ENCODE assay signal across 20 cellular contexts in the genomic region with DNA sequence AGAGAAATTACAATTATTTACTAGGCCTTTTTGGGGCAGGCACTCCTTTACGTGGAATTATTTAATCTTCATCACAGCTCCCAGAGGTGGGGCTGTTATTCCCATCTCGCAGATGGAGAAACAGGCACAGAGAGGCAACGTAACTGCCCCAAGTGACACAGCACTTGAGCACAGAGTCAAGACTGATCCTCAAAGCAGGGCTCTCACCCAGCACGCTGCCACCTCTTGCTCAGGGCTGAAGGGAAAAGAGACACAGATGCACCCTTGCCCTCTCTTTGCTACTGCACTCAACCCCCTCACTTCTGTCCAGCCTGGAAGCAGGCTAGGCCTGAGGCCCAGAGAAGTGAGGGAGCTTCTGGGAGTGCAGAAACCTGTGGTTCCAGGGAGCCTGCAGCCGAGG. TPM values are rescaled to one million over a fixed set of nuclear protein-coding genes. Genes with fewer than 3 reads are reported as not detected.
DNase-seq lines count a peak whose midpoint lies in the region; ATAC-seq and TF ChIP-seq lines count a peak whose summit lies in the region.
"Had no signal": no experiment of that assay in that cellular context is flagged by ENCODE, and none has a peak within 500 bp of the region (broad histone marks: within the 10 kb centered on the region; RNA-seq: fewer than 3 reads in every experiment).

No MANE protein-coding gene starts in this region.

- no peak overlapping the region for H3K4ac ChIP-seq in H9 (ENCODE audit: low read depth, low read length)

- H3K4me1 Mint-ChIP-seq in H9 (peaks cover 16 to 24% of the 10 kb centered on the region in 2 experiments), glutamatergic neuron (ENCODE audit: low read depth, unreplicated experiment) (peaks cover 50% of the 10 kb centered on the region)

- H3K9me3 ChIP-seq in H9 (ENCODE audit: control insufficient read depth, low read depth, low read length) (no peaks in the 10 kb centered on the region), WERI-Rb-1 (ENCODE audit: severe bottlenecking) (no peaks in the 10 kb centered on the region)
- H3K9me3 ChIP-seq: A549; BLaER1 treated with 17β-estradiol and CSF1 and Interleukin-3, amounts not matched to agents 10 nM and 100 nM; Caco-2 had no signal

- H3K9ac ChIP-seq in H9 (ENCODE audit: extremely low read depth, insufficient read length, low read length), result no peak overlapping the region
- H3K9ac ChIP-seq: BLaER1 treated with 17β-estradiol and CSF1 and Interleukin-3, amounts not matched to agents 10 nM and 100 nM had no signal

- no peak overlapping the region for H3K56ac ChIP-seq in H9 (ENCODE audit: insufficient read length, low read depth, low read length)

- no peak overlapping the region for H2BK15ac ChIP-seq in H9 (ENCODE audit: low read depth, low read length)

- no peak overlapping the region for H2BK20ac ChIP-seq in H9 (ENCODE audit: low read depth, low read length, poor library complexity, severe bottlenecking)

- no peak overlapping the region for H4K91ac ChIP-seq in H9 (ENCODE audit: insufficient read length, low read depth, low read length)

- H3K79me2 ChIP-seq in H9 (ENCODE audit: insufficient read depth, low read length), result no peaks in the 10 kb centered on the region

- H3K4me3 ChIP-seq in WERI-Rb-1 (ENCODE audit: low read depth, low read length), result no peak overlapping the region
- H3K4me3 ChIP-seq: A549; BLaER1 treated with 17β-estradiol and CSF1 and Interleukin-3, amounts not matched to agents 10 nM and 100 nM had no signal

- H3K14ac ChIP-seq in H9 (ENCODE audit: insufficient read depth, low read length), result no peak overlapping the region; the same call in 1 of the 2 replicates

- ATAC-seq in Right ventricle myocardium inferior, result no peak
- no peak for ATAC-seq in Right ventricle myocardium superior (ENCODE audit: poor library complexity)
- no peak for ATAC-seq in GM21423 (IDR thresholded peaks at IDR 0.05; ENCODE audit: unreplicated experiment)
- no peak for ATAC-seq in GM18520 (IDR thresholded peaks at IDR 0.05; ENCODE audit: unreplicated experiment)
- ATAC-seq: CD8-positive, alpha-beta T cell had no signal

- no peak overlapping the region for H2AFZ ChIP-seq in H9 (ENCODE audit: low read length)

- H3K27ac Mint-ChIP-seq in H9 (no peak overlapping the region), glutamatergic neuron (ENCODE audit: unreplicated experiment) (no peak overlapping the region)
- H3K27ac Mint-ChIP-seq: B cell; CD4-positive, alpha-beta T cell; CD8-positive, alpha-beta T cell had no signal

- no peaks in the 10 kb centered on the region for H3K79me1 ChIP-seq in H9 (ENCODE audit: insufficient read depth, low read depth, low read length, poor library complexity, severe bottlenecking)

- no peaks in the 10 kb centered on the region for H3K36me3 Mint-ChIP-seq in H9 (ENCODE audit: insufficient read depth in 1 of 3, low read depth in 3 of 3)
- no peaks in the 10 kb centered on the region for H3K36me3 Mint-ChIP-seq in glutamatergic neuron (ENCODE audit: unreplicated experiment)
- H3K36me3 Mint-ChIP-seq: CD8-positive, alpha-beta T cell had no signal

- H3K27me3 Mint-ChIP-seq in H9 (ENCODE audit: low read depth), result peaks cover 59% of the 10 kb centered on the region
- H3K27me3 Mint-ChIP-seq in glutamatergic neuron (ENCODE audit: unreplicated experiment), result peaks cover 15% of the 10 kb centered on the region

- H3K18ac ChIP-seq in H9 (ENCODE audit: insufficient read length, low read depth, low read length), result no peak overlapping the region

- no peak overlapping the region for H2BK12ac ChIP-seq in H9 (ENCODE audit: insufficient read length, low read depth, low read length)

- H3K27me3 ChIP-seq in H9 (ENCODE audit: insufficient read depth, low read length) (peaks cover 6% of the 10 kb centered on the region; the same call in 1 of the 2 replicates), WERI-Rb-1 (ENCODE audit: insufficient read depth, low read depth, severe bottlenecking) (no peaks in the 10 kb centered on the region)

- H3K23ac ChIP-seq in H9 (ENCODE audit: insufficient read length, low read depth, low read length), result no peak overlapping the region

- H2AK5ac ChIP-seq in H9 (ENCODE audit: insufficient read length, low read length), result no peak overlapping the region

- H4K20me1 ChIP-seq in H9 (ENCODE audit: control insufficient read depth, insufficient read depth, insufficient read length), result no peaks in the 10 kb centered on the region

- TF ChIP-seq CTCF in H9 (conservative IDR thresholded peaks at IDR 0.05) (no peak), WERI-Rb-1 (IDR thresholded peaks at IDR 0.05; ENCODE audit: low read depth, low read length) (no peak), glutamatergic neuron (IDR thresholded peaks at IDR 0.05; ENCODE audit: partially characterized antibody, unreplicated experiment) (no peak)

- H3K9me3 Mint-ChIP-seq in H9, result no peaks in the 10 kb centered on the region; a peak in 1 of 5 replicates
- peaks cover 15% of the 10 kb centered on the region for H3K9me3 Mint-ChIP-seq in glutamatergic neuron (ENCODE audit: unreplicated experiment)
- H3K9me3 Mint-ChIP-seq: CD4-positive, alpha-beta T cell; CD8-positive, alpha-beta T cell had no signal

- H3T11ph ChIP-seq in H9 (ENCODE audit: low read length), result no peak overlapping the region

- H3K4me2 ChIP-seq in H9 (ENCODE audit: insufficient read depth, insufficient read length, low read length), result no peak overlapping the region
- H3K4me2 ChIP-seq: A549; BLaER1 treated with 17β-estradiol and CSF1 and Interleukin-3, amounts not matched to agents 10 nM and 100 nM had no signal

- no peak overlapping the region for H4K8ac ChIP-seq in H9 (replicated peaks; ENCODE audit: insufficient read length, low read depth, low read length)

- H3K27ac ChIP-seq in H9 (ENCODE audit: insufficient read length, low read depth, low read length) (no peak overlapping the region), WERI-Rb-1 (0 out of 2 replicates have a peak overlapping the region, but pooled peaks have one; percentile 10)
- H3K27ac ChIP-seq: 22Rv1; A549; BLaER1 treated with 17β-estradiol and CSF1 and Interleukin-3, amounts not matched to agents 10 nM and 100 nM; C4-2B had no signal

- H2BK5ac ChIP-seq in H9 (ENCODE audit: insufficient read length, low read length), result no peak overlapping the region

- no peak overlapping the region for H2BK120ac ChIP-seq in H9 (ENCODE audit: low read depth, low read length, poor library complexity, severe bottlenecking)

- no peaks in the 10 kb centered on the region for H3K4me1 ChIP-seq in H9 (ENCODE audit: insufficient read depth, low read length)

- intact Hi-C loops in Right ventricle myocardium inferior (cut with DNase I) (no loop called here), Right ventricle myocardium superior (cut with DNase I) (no loop called here)

- H3K36me3 ChIP-seq in WERI-Rb-1, result 0 out of 2 replicates have a peak, but pooled peaks cover 3% of the 10 kb centered on the region
- H3K36me3 ChIP-seq: BLaER1 treated with 17β-estradiol and CSF1 and Interleukin-3, amounts not matched to agents 10 nM and 100 nM had no signal

- H3K4me3 Mint-ChIP-seq in H9, result no peak overlapping the region
- H3K4me3 Mint-ChIP-seq in glutamatergic neuron (ENCODE audit: unreplicated experiment), result peak overlapping the region; percentile 96
- H3K4me3 Mint-ChIP-seq: B cell; CD4-positive, alpha-beta T cell; CD8-positive, alpha-beta T cell had no signal

- DNase-seq in Right ventricle myocardium inferior (ENCODE audit: missing footprints), result peak; percentile 33
- DNase-seq in Right ventricle myocardium superior, result no peak
- peak; percentile 29 for DNase-seq in H9
- no peak for DNase-seq in WERI-Rb-1
- no peak for DNase-seq in glutamatergic neuron
- DNase-seq in effector CD4-positive, alpha-beta T cell, result no peak
- DNase-seq: AML-193; Caco-2; Calu3; CD4-positive, alpha-beta T cell; CD8-positive, alpha-beta T cell; DMS79 treated with DMSO at 0.1 percent for 48 hours; GF-D8 had no signal

- H4K5ac ChIP-seq in H9 (ENCODE audit: insufficient read length, low read depth, low read length), result no peak overlapping the region

- H3K23me2 ChIP-seq in H9 (ENCODE audit: insufficient read length, low read depth, low read length, poor library complexity, severe bottlenecking), result peaks cover 7% of the 10 kb centered on the region

- no CpG with 5 or more reads among the region's 5 CpGs for WGBS in H9 (ENCODE audit: extremely low coverage, insufficient read length, low lambda C conversion rate)

RNA-seq across cellular contexts. Expression of a gene that starts 4.4 kb away (rescaled TPM):
- total RNA-seq in Right ventricle myocardium inferior (20.0 TPM), Right ventricle myocardium superior (18.5 TPM), H9 (2021) (2.7 and 4.6 TPM in 2 replicates), glutamatergic neuron (ENCODE audit: unreplicated experiment) (396 TPM)

RNA-seq across cellular contexts. Expression of a gene that starts 54.7 kb away (rescaled TPM):
- total RNA-seq in Right ventricle myocardium inferior (3.8 TPM), Right ventricle myocardium superior (5.0 TPM), H9 (2021) (24.7 and 26.1 TPM in 2 replicates), glutamatergic neuron (ENCODE audit: unreplicated experiment) (15.5 TPM)

Comparison
In these comparisons a context has a peak if more than half of its experiments do, and no peak if none do; other contexts are left out.
1. DNase-seq: peak in Right ventricle myocardium inferior (single experiment) and H9 (single experiment); none in Right ventricle myocardium superior (single experiment), WERI-Rb-1 (single experiment), glutamatergic neuron (single experiment) and effector CD4-positive, alpha-beta T cell (single experiment).
2. RNA of a gene that starts 4.4 kb away (total RNA-seq): 396 TPM in glutamatergic neuron (single experiment); 20.0 TPM in Right ventricle myocardium inferior (single experiment), 18.5 TPM in Right ventricle myocardium superior (single experiment) and 2.7 to 4.6 TPM in H9; every median in the first group is over 10 times any median in the second.